In the genomic region with DNA sequence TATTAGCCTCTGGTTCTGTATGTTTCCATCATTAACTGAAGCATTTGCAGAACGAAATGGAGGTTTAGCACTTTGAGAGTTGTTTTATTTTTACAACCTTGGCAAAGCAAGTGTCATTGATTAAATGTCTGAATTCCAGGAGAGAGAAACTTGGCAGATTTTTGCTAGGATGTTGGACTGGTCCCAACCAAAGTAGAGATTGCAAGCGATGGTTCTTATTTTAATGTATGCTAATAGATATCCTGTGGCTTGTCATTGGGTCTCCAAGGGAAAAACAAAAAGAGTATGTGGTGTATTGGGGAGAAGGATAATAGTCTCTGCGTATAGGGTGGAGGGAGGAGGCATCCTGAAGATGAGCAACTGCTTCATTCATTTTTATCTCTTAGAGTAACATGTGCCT, we compare ENCODE assay signal across 19 cellular contexts.
"Had no signal": no experiment of that assay in that cellular context is flagged by ENCODE, and none has a peak within 500 bp of the region (broad histone marks: within the 10 kb centered on the region; RNA-seq: fewer than 3 reads in every experiment).

No MANE protein-coding gene starts in this region.

- FAIRE-seq: endometrium, TTC549 had no signal

- H3K4me3 Mint-ChIP-seq: activated CD4-positive, alpha-beta T cell treated with anti-CD3 and anti-CD28 coated beads, Interleukin-2, amount 10 ng/mL, durations not matched to agents 7 days and 5 days; activated naive CD4-positive, alpha-beta T cell treated with anti-CD3 and anti-CD28 coated beads, Interleukin-2, amount 10 ng/mL, durations not matched to agents 7 days and 5 days; brain; T-helper 17 cell had no signal

- ATAC-seq: gastroesophageal sphincter, left colon, mucosa of descending colon, T-helper 17 cell had no signal

- H3K27me3 ChIP-seq: hepatocyte had no signal

- H3K27me3 Mint-ChIP-seq: activated naive CD4-positive, alpha-beta T cell treated with anti-CD3 and anti-CD28 coated beads, Interleukin-2, amount 10 ng/mL, durations not matched to agents 7 days and 5 days; brain had no signal

- H2AFZ ChIP-seq: hepatocyte had no signal

- H3K9me3 Mint-ChIP-seq: activated CD4-positive, alpha-beta T cell treated with anti-CD3 and anti-CD28 coated beads, Interleukin-2, amount 10 ng/mL, durations not matched to agents 7 days and 5 days; activated naive CD4-positive, alpha-beta T cell treated with anti-CD3 and anti-CD28 coated beads, Interleukin-2, amount 10 ng/mL, durations not matched to agents 7 days and 5 days; activated T-helper 2 cell treated with anti-CD3 and anti-CD28 coated beads, Interferon-gamma antibody, Interleukin-2, Interleukin-4, amounts not matched to agents 10 μg/mL and 5 μg/mL and 100 μg/mL, durations not matched to agents 14 hours and 24 hours and 36 hours; type B pancreatic cell had no signal

- H3K79me2 ChIP-seq: hepatocyte had no signal

- H3K36me3 ChIP-seq: gastroesophageal sphincter, sigmoid colon had no signal

- H3K4me3 ChIP-seq: dorsolateral prefrontal cortex, gastroesophageal sphincter, hepatocyte, mucosa of descending colon, sigmoid colon had no signal

- H3K27ac ChIP-seq: dorsolateral prefrontal cortex, gastroesophageal sphincter, hepatocyte, sigmoid colon had no signal

- DNase-seq: activated CD4-positive, alpha-beta T cell treated with anti-CD3 and anti-CD28 coated beads, Interleukin-2, amount 10 ng/mL, durations not matched to agents 7 days and 5 days; activated CD4-positive, CD25-positive, alpha-beta regulatory T cell; activated CD8-positive, alpha-beta memory T cell treated with anti-CD3 and anti-CD28 coated beads for 24 hours; activated naive CD4-positive, alpha-beta T cell treated with anti-CD3 and anti-CD28 coated beads, Interleukin-2, amount 10 ng/mL, durations not matched to agents 7 days and 5 days; cerebellar nuclear complex; dorsolateral prefrontal cortex; left colon; mucosa of descending colon; sigmoid colon; stimulated activated CD4-positive, alpha-beta T cell treated with anti-CD3 and anti-CD28 coated beads, Interleukin-12 subunit alpha, Interleukin-12 subunit beta, amount 100 ng/mL, for 4 hours; stimulated activated naive CD4-positive, alpha-beta T cell treated with Interleukin-2 at 50 U/mL for 16 hours; T-helper 17 cell had no signal

- H3K9me3 ChIP-seq: gastroesophageal sphincter, mucosa of descending colon, sigmoid colon had no signal

- H3K4me2 ChIP-seq: hepatocyte had no signal

- H3K36me3 Mint-ChIP-seq: activated naive CD4-positive, alpha-beta T cell treated with anti-CD3 and anti-CD28 coated beads, Interleukin-2, amount 10 ng/mL, durations not matched to agents 7 days and 5 days; brain; type B pancreatic cell had no signal

- H3K27ac Mint-ChIP-seq: activated CD4-positive, alpha-beta T cell treated with anti-CD3 and anti-CD28 coated beads, Interleukin-2, amount 10 ng/mL, durations not matched to agents 7 days and 5 days; activated naive CD4-positive, alpha-beta T cell treated with anti-CD3 and anti-CD28 coated beads, Interleukin-2, amount 10 ng/mL, durations not matched to agents 7 days and 5 days; activated T-helper 2 cell treated with anti-CD3 and anti-CD28 coated beads, Interferon-gamma antibody, Interleukin-2, Interleukin-4, amounts not matched to agents 10 μg/mL and 5 μg/mL and 100 μg/mL, durations not matched to agents 14 hours and 24 hours and 36 hours; T-helper 17 cell; type B pancreatic cell had no signal
